Comparison of ENCODE assay signal across 8 cellular contexts in genomic region chr11:82682003-82682751, GRCh38. TPM values are rescaled to one million over a fixed set of nuclear protein-coding genes. Genes with fewer than 3 reads are reported as not detected.
A peak's percentile ranks its signal among the peaks of the same experiment; 100 is the strongest.
DNase-seq lines count a peak whose midpoint lies in the region; ATAC-seq and TF ChIP-seq lines count a peak whose summit lies in the region.

No MANE protein-coding gene starts in this region.

- peaks cover 7% of the 10 kb centered on the region for H3K27me3 Mint-ChIP-seq in activated T-cell treated with anti-CD3 and anti-CD28 coated beads, Interleukin-2, amount 50 U/mL, for 4 hours (ENCODE audit: low read depth)
- H3K27me3 Mint-ChIP-seq in neural progenitor cell (ENCODE audit: insufficient read depth, low read depth) = peaks cover under 1% of the 10 kb centered on the region

- peaks cover 6% of the 10 kb centered on the region for H3K9me3 Mint-ChIP-seq in activated T-cell treated with anti-CD3 and anti-CD28 coated beads, Interleukin-2, amount 50 U/mL, for 4 hours
- H3K9me3 Mint-ChIP-seq in neural progenitor cell = peaks cover 15% of the 10 kb centered on the region

- H3K4me2 ChIP-seq in KMS-11 = peak overlapping the region; percentile 1; the same call in 1 of the 2 replicates
- no peak overlapping the region for H3K4me2 ChIP-seq in neural progenitor cell

- peak; percentile 43 to 63 for ATAC-seq in activated T-cell treated with anti-CD3 and anti-CD28 coated beads, Interleukin-2, amount 50 U/mL, for 4 hours
- peak; percentile 54 for ATAC-seq in GM21825 (IDR thresholded peaks at IDR 0.05; ENCODE audit: unreplicated experiment)

- H3K4me3 ChIP-seq in KMS-11 (IDR thresholded peaks at IDR 0.05; ENCODE audit: insufficient read depth, low read depth, low read length) (no peak overlapping the region), SK-N-MC (no peak overlapping the region), neural progenitor cell (no peak overlapping the region)

- H3K27me3 ChIP-seq in KMS-11 (ENCODE audit: insufficient read depth, low read depth) = no peaks in the 10 kb centered on the region
- no peaks in the 10 kb centered on the region for H3K27me3 ChIP-seq in neural progenitor cell

- no peak overlapping the region for H3K27ac ChIP-seq in KMS-11
- H3K27ac ChIP-seq in SK-N-MC = no peak overlapping the region
- H3K27ac ChIP-seq in neural progenitor cell = no peak overlapping the region

- no peaks in the 10 kb centered on the region for H3F3A ChIP-seq in neural progenitor cell (ENCODE audit: low read depth)

- no peak overlapping the region for H3K27ac Mint-ChIP-seq in neural progenitor cell

- DNase-seq in activated T-cell treated with anti-CD3 and anti-CD28 coated beads, Interleukin-2, amount 50 U/mL, for 4 hours = no peak
- no peak for DNase-seq in activated T-cell treated with anti-CD3 and anti-CD28 coated beads, Interleukin-2, amount 50 U/mL, for 1 hour
- peak; percentile 34 for DNase-seq in SK-N-MC (ENCODE audit: low read depth, low spot score)
- DNase-seq in fibroblast of gingiva (ENCODE audit: low read depth) = peak; percentile 77
- DNase-seq in neural progenitor cell (ENCODE audit: low spot score) = peak; percentile 73
- DNase-seq in stimulated activated CD4-positive, alpha-beta T cell treated with anti-CD3 and anti-CD28 coated beads, Interleukin-2, amount 100 ng/mL, for 48 hours = no peak

- H3K9me3 ChIP-seq in SK-N-MC (ENCODE audit: low read depth, low read length) = no peaks in the 10 kb centered on the region
- no peaks in the 10 kb centered on the region for H3K9me3 ChIP-seq in neural progenitor cell (ENCODE audit: low read depth)

- TF ChIP-seq CTCF in KMS-11 (conservative IDR thresholded peaks at IDR 0.05; ENCODE audit: low read depth, low read length) (peak; percentile 92), neural progenitor cell (IDR thresholded peaks at IDR 0.05) (peak; percentile 71)

- H3K36me3 Mint-ChIP-seq in activated T-cell treated with anti-CD3 and anti-CD28 coated beads, Interleukin-2, amount 50 U/mL, for 4 hours (ENCODE audit: insufficient read depth) = no peaks in the 10 kb centered on the region
- no peaks in the 10 kb centered on the region for H3K36me3 Mint-ChIP-seq in neural progenitor cell

- H4K20me1 ChIP-seq in KMS-11 (ENCODE audit: insufficient read depth) = no peaks in the 10 kb centered on the region
- H4K20me1 ChIP-seq in neural progenitor cell (ENCODE audit: low read depth) = no peaks in the 10 kb centered on the region

- H3K4me1 Mint-ChIP-seq in activated T-cell treated with anti-CD3 and anti-CD28 coated beads, Interleukin-2, amount 50 U/mL, for 4 hours (ENCODE audit: low read depth) = peaks cover 3% of the 10 kb centered on the region
- H3K4me1 Mint-ChIP-seq in neural progenitor cell = no peaks in the 10 kb centered on the region

- no peak overlapping the region for H3K4me3 Mint-ChIP-seq in activated T-cell treated with anti-CD3 and anti-CD28 coated beads, Interleukin-2, amount 50 U/mL, for 4 hours
- H3K4me3 Mint-ChIP-seq in neural progenitor cell = no peak overlapping the region

- H3K79me2 ChIP-seq in KMS-11 (ENCODE audit: insufficient read depth, low read depth) = no peaks in the 10 kb centered on the region
- H3K79me2 ChIP-seq in neural progenitor cell (ENCODE audit: low read depth) = no peaks in the 10 kb centered on the region

- peaks cover 23% of the 10 kb centered on the region for H3K4me1 ChIP-seq in KMS-11 (ENCODE audit: low read depth, poor library complexity, severe bottlenecking)
- H3K4me1 ChIP-seq in neural progenitor cell = no peaks in the 10 kb centered on the region

- peak overlapping the region; percentile 35; the same call in 1 of the 2 replicates for H2AFZ ChIP-seq in KMS-11 (ENCODE audit: low read depth)
- peak overlapping the region; percentile 19 for H2AFZ ChIP-seq in neural progenitor cell (replicated peaks)

- H3K9ac ChIP-seq in KMS-11 (no peak overlapping the region), SK-N-MC (ENCODE audit: insufficient read length) (no peak overlapping the region), neural progenitor cell (no peak overlapping the region)

- H3K36me3 ChIP-seq in KMS-11 (ENCODE audit: insufficient read depth) (no peaks in the 10 kb centered on the region), SK-N-MC (ENCODE audit: insufficient read depth, low read length) (no peaks in the 10 kb centered on the region), neural progenitor cell (no peaks in the 10 kb centered on the region)

RNA-seq across cellular contexts. Expression of gene FAM181B, which starts 51.5 kb away (rescaled TPM):
- total RNA-seq in activated T-cell treated with anti-CD3 and anti-CD28 coated beads, Interleukin-2, amount 50 U/mL, for 4 hours = not detected
- total RNA-seq in neural progenitor cell (ENCODE audit: low replicate concordance) = 0.09 TPM in 1 of 2 replicates, not detected in the other

Comparison
In these comparisons a context has a peak if more than half of its experiments do, and no peak if none do; other contexts are left out.
1. DNase-seq: peak in SK-N-MC (single experiment), fibroblast of gingiva (single experiment) and neural progenitor cell (single experiment); none in activated T-cell treated with anti-CD3 and anti-CD28 coated beads, Interleukin-2, amount 50 U/mL, for 4 hours (single experiment), activated T-cell treated with anti-CD3 and anti-CD28 coated beads, Interleukin-2, amount 50 U/mL, for 1 hour (single experiment) and stimulated activated CD4-positive, alpha-beta T cell treated with anti-CD3 and anti-CD28 coated beads, Interleukin-2, amount 100 ng/mL, for 48 hours (0 of 2).